ENCODE assay signal across 8 cellular contexts in genomic region chr20:3915691-3916090, GRCh38.
"Had no signal": no experiment of that assay in that cellular context is flagged by ENCODE, and none has a peak within 500 bp of the region (broad histone marks: within the 10 kb centered on the region; RNA-seq: fewer than 3 reads in every experiment).

No MANE protein-coding gene starts in this region.

- H3K27ac ChIP-seq: ovary had no signal

- H3K4me3 Mint-ChIP-seq: central memory CD8-positive, alpha-beta T cell had no signal

- H3K9me3 ChIP-seq: adrenal gland, ovary had no signal

- H3K27me3 ChIP-seq: adrenal gland, ovary had no signal

- H3K4me3 ChIP-seq: adrenal gland, ovary, SK-N-MC had no signal

- H3K36me3 ChIP-seq: ovary had no signal

- H3K27me3 Mint-ChIP-seq: central memory CD8-positive, alpha-beta T cell had no signal

- H3K9me3 Mint-ChIP-seq: central memory CD8-positive, alpha-beta T cell had no signal

- DNase-seq: activated CD4-positive, CD25-positive, alpha-beta regulatory T cell; activated gamma-delta T cell; adrenal gland; hippocampal formation; ovary; stimulated activated CD4-positive, alpha-beta T cell treated with anti-CD3 and anti-CD28 coated beads, Interleukin-2, amount 100 ng/mL, for 48 hours had no signal
